ENCODE assay signal across 8 cellular contexts in the genomic region with DNA sequence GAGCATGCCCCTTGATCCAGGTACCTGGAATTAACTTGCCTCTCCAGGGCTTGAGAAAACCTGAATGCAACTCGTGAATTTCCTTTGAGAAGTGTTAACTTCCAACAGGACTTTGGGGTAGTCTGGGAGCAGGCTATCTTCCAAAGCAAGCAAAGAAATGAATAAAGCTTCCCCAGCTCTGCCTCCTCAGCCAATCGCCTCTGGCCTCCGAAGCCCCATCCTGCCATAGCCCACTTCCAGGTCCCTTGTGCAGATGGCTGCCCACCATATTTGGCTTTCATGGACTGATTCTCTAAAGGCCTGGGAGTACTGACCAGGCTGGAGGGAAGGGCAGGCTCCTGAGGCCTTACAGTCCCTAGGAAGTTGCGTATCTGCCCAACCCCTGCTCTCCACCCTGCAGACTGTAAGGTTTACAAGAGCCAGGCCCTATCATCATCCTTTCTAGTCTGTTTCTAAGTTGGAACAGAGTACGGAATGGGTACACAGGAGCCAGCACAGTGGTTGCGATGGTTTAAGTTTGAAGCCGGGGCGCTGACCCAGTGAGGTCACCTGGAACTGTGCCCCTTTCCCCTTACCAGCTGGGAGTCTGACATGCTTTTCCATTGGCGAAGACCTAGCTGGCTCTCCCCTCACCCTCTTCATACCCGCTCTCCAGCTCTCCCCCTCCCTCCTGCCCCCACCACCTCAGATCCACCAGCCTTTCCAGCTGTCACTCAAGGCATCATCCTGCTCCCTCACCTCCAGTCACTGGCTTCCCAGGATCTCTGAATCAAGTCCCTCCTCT. TPM values are rescaled to one million over a fixed set of nuclear protein-coding genes. Genes with fewer than 3 reads are reported as not detected.
DNase-seq lines count a peak whose midpoint lies in the region; ATAC-seq and TF ChIP-seq lines count a peak whose summit lies in the region.

No MANE protein-coding gene starts in this region.

- no peaks in the 10 kb centered on the region for H3K9me3 ChIP-seq in ascending aorta

- H3K27me3 Mint-ChIP-seq in activated T-cell treated with anti-CD3 and anti-CD28 coated beads, Interleukin-2, amount 50 U/mL, for 72 hours (ENCODE audit: low read depth) = no peaks in the 10 kb centered on the region
- H3K27me3 Mint-ChIP-seq in mesothelial cell of epicardium (ENCODE audit: low read depth) (no peaks in the 10 kb centered on the region), type B pancreatic cell (no peaks in the 10 kb centered on the region)

- H3K4me1 Mint-ChIP-seq in activated T-cell treated with anti-CD3 and anti-CD28 coated beads, Interleukin-2, amount 50 U/mL, for 72 hours (ENCODE audit: low read depth) = peaks cover 67% of the 10 kb centered on the region
- peaks cover 36% of the 10 kb centered on the region for H3K4me1 Mint-ChIP-seq in mesothelial cell of epicardium
- peaks cover 21% of the 10 kb centered on the region for H3K4me1 Mint-ChIP-seq in type B pancreatic cell (ENCODE audit: unreplicated experiment)

- peaks cover 13 to 51% of the 10 kb centered on the region in 2 donors for H3K4me1 ChIP-seq in ascending aorta

- peaks cover 7 to 14% of the 10 kb centered on the region in 2 donors for H3K36me3 Mint-ChIP-seq in activated T-cell treated with anti-CD3 and anti-CD28 coated beads, Interleukin-2, amount 50 U/mL, for 72 hours (ENCODE audit: insufficient read depth in 2 of 2)
- no peaks in the 10 kb centered on the region for H3K36me3 Mint-ChIP-seq in mesothelial cell of epicardium
- peaks cover 4% of the 10 kb centered on the region for H3K36me3 Mint-ChIP-seq in type B pancreatic cell

- H3K4me3 ChIP-seq in ascending aorta = peak overlapping the region; percentile 92 to 99

- H3K4me3 Mint-ChIP-seq in activated T-cell treated with anti-CD3 and anti-CD28 coated beads, Interleukin-2, amount 50 U/mL, for 72 hours = peak overlapping the region; percentile 93 to 100
- H3K4me3 Mint-ChIP-seq in mesothelial cell of epicardium (peak overlapping the region; percentile 89), type B pancreatic cell (peak overlapping the region; percentile 95)

- H3K27me3 ChIP-seq in ascending aorta = no peaks in the 10 kb centered on the region

- peaks cover 6 to 15% of the 10 kb centered on the region in 2 donors for H3K36me3 ChIP-seq in ascending aorta

- no peak for DNase-seq in activated T-cell treated with anti-CD3 and anti-CD28 coated beads, Interleukin-2, amount 50 U/mL, for 72 hours
- DNase-seq in activated T-cell treated with anti-CD3 and anti-CD28 coated beads, Interleukin-2, amount 50 U/mL, for 1 hour = no peak
- no peak for DNase-seq in ascending aorta (ENCODE audit: low spot score in 2 of 2)
- no peak for DNase-seq in mesothelial cell of epicardium (ENCODE audit: low spot score in 2 of 2, unreplicated experiment in 2 of 2)
- no peak for DNase-seq in type B pancreatic cell (ENCODE audit: extremely low spot score, unreplicated experiment)
- no peak for DNase-seq in GM20000 (ENCODE audit: low spot score)
- no peak for DNase-seq in NCI-H1092 (lab: John Stamatoyannopoulos, UW)
- DNase-seq in kidney tubule cell (ENCODE audit: low spot score) = no peak

- no peak overlapping the region for H3K27ac Mint-ChIP-seq in activated T-cell treated with anti-CD3 and anti-CD28 coated beads, Interleukin-2, amount 50 U/mL, for 72 hours
- H3K27ac Mint-ChIP-seq in mesothelial cell of epicardium (peak overlapping the region; percentile 85), type B pancreatic cell (peak overlapping the region; percentile 87)

- no peaks in the 10 kb centered on the region for H3K9me3 Mint-ChIP-seq in activated T-cell treated with anti-CD3 and anti-CD28 coated beads, Interleukin-2, amount 50 U/mL, for 72 hours
- no peaks in the 10 kb centered on the region for H3K9me3 Mint-ChIP-seq in mesothelial cell of epicardium
- H3K9me3 Mint-ChIP-seq in type B pancreatic cell = no peaks in the 10 kb centered on the region

- intact Hi-C loops in ascending aorta (cut with DNase I) = loop anchor here (2.0 to 5.0 kb wide), 3 partner anchors 57 to 469 kb away; a partner anchor contains a TSS

- H3K27ac ChIP-seq in ascending aorta = peak overlapping the region; percentile 92 to 98

- TF ChIP-seq CTCF in ascending aorta (IDR thresholded peaks at IDR 0.05) (no peak), mesothelial cell of epicardium (IDR thresholded peaks at IDR 0.05; ENCODE audit: unreplicated experiment) (no peak), type B pancreatic cell (conservative IDR thresholded peaks at IDR 0.05) (no peak), GM20000 (IDR thresholded peaks at IDR 0.05; ENCODE audit: extremely low read depth, missing control alignments) (no peak)

- no peak for ATAC-seq in activated T-cell treated with anti-CD3 and anti-CD28 coated beads, Interleukin-2, amount 50 U/mL, for 72 hours (replicated peaks in 1 of 2)

RNA-seq across cellular contexts. Expression of a gene that starts 1.1 kb away (rescaled TPM):
- total RNA-seq in activated T-cell treated with anti-CD3 and anti-CD28 coated beads, Interleukin-2, amount 50 U/mL, for 72 hours = 10 to 100 TPM; 70.9 to 71.6 TPM
- total RNA-seq in ascending aorta (227 TPM), mesothelial cell of epicardium (41.2 to 45.3 TPM (median 43.6 TPM) in 3 replicates), type B pancreatic cell (ENCODE audit: low replicate concordance) (28.7 and 29.8 TPM in 2 replicates)

RNA-seq across cellular contexts. Expression of a gene that starts 1.3 kb away (rescaled TPM):
- total RNA-seq in activated T-cell treated with anti-CD3 and anti-CD28 coated beads, Interleukin-2, amount 50 U/mL, for 72 hours = 10 to 100 TPM in 1 of 2 donors, 1 to 10 TPM in 1; 7.2 to 15.1 TPM
- total RNA-seq in ascending aorta = 15.3 TPM
- 11.1 to 13.7 TPM (median 11.9 TPM) in 3 replicates for total RNA-seq in mesothelial cell of epicardium
- total RNA-seq in type B pancreatic cell (ENCODE audit: low replicate concordance) = 10.4 and 10.8 TPM in 2 replicates
